ENCODE assay signal across 1 cellular context in genomic region chr2:177693658-177694334, GRCh38.
TF ChIP-seq lines count a peak whose summit lies in the region.

No MANE protein-coding gene starts in this region.

TF ChIP-seq in K562, 482 proteins besides CTCF, POLR2A, EP300 and RAD21 (continued from another document and continues in another):
- TF ChIP-seq ARID4B (CRISPR knock-in tag; IDR thresholded peaks at IDR 0.05): no peak
- TF ChIP-seq TRIM24 (IDR thresholded peaks at IDR 0.05): peak; percentile 81 to 90
- TF ChIP-seq TCF15 (CRISPR knock-in tag; IDR thresholded peaks at IDR 0.05): no peak
- no peak for TF ChIP-seq RFX7 (CRISPR knock-in tag; IDR thresholded peaks at IDR 0.05)
- no peak for TF ChIP-seq BRF2 (IDR thresholded peaks at IDR 0.05; ENCODE audit: borderline replicate concordance, insufficient read depth, insufficient read length)
- no peak for TF ChIP-seq PHF21A (IDR thresholded peaks at IDR 0.05; ENCODE audit: borderline replicate concordance, low read depth)
- no peak for TF ChIP-seq BCLAF1 (IDR thresholded peaks at IDR 0.05; ENCODE audit: borderline replicate concordance in 1 of 2, control insufficient read depth in 1 of 2, low read depth in 2 of 2, low read length in 1 of 2)
- TF ChIP-seq ZNF431 (CRISPR knock-in tag; IDR thresholded peaks at IDR 0.05): no peak
- TF ChIP-seq STAT5B (CRISPR knock-in tag; IDR thresholded peaks at IDR 0.05): no peak
- TF ChIP-seq RBM14 (IDR thresholded peaks at IDR 0.05; ENCODE audit: borderline replicate concordance, insufficient read depth, low read depth, low read length): no peak
- TF ChIP-seq ZBTB5 (IDR thresholded peaks at IDR 0.05): no peak
- no peak for TF ChIP-seq MEF2A (IDR thresholded peaks at IDR 0.05; ENCODE audit: control insufficient read depth, low read depth, low read length)
- no peak for TF ChIP-seq IRF1 (CRISPR knock-in tag; IDR thresholded peaks at IDR 0.05; ENCODE audit: borderline replicate concordance)
- peak; percentile 99 for TF ChIP-seq KDM1A (IDR thresholded peaks at IDR 0.05)
- no peak for TF ChIP-seq PHF8 (IDR thresholded peaks at IDR 0.05; ENCODE audit: borderline replicate concordance, low read length)
- no peak for TF ChIP-seq DLX4 (CRISPR knock-in tag; IDR thresholded peaks at IDR 0.05)
- TF ChIP-seq PML (IDR thresholded peaks at IDR 0.05; ENCODE audit: low read length): peak; percentile 95
- TF ChIP-seq ZNF57 (CRISPR knock-in tag; IDR thresholded peaks at IDR 0.05): no peak
- no peak for TF ChIP-seq ZBTB8A (IDR thresholded peaks at IDR 0.05; ENCODE audit: partially characterized antibody)
- no peak for TF ChIP-seq NR2F6 (CRISPR knock-in tag; IDR thresholded peaks at IDR 0.05)
- TF ChIP-seq WHSC1 (IDR thresholded peaks at IDR 0.05; ENCODE audit: low read length): no peak
- TF ChIP-seq HES1 (IDR thresholded peaks at IDR 0.05; ENCODE audit: low read depth): peak; percentile 98
- peak; percentile 42; the same call in 1 of the 2 replicates for TF ChIP-seq KHSRP (IDR thresholded peaks at IDR 0.05)
- TF ChIP-seq USF1 (CRISPR knock-in tag; IDR thresholded peaks at IDR 0.05): no peak
- TF ChIP-seq NFYB (IDR thresholded peaks at IDR 0.05; ENCODE audit: extremely low read depth, insufficient read length): no peak
- peak in 1 of 2 experiments; percentile 73; a peak in 1 of 4 replicates for TF ChIP-seq ZNF318 (IDR thresholded peaks at IDR 0.05; ENCODE audit: borderline replicate concordance in 1 of 2, low read depth in 1 of 2)
- TF ChIP-seq ZNF780A (CRISPR knock-in tag; IDR thresholded peaks at IDR 0.05): no peak
- TF ChIP-seq ZNF354B (CRISPR knock-in tag; IDR thresholded peaks at IDR 0.05): no peak
- TF ChIP-seq TAF9B (IDR thresholded peaks at IDR 0.05; ENCODE audit: partially characterized antibody): peak; percentile 23
- no peak for TF ChIP-seq ZFP30 (CRISPR knock-in tag; IDR thresholded peaks at IDR 0.05; ENCODE audit: borderline replicate concordance)
- TF ChIP-seq NCOR1 (IDR thresholded peaks at IDR 0.05): peak; percentile 90
- no peak; the same call in 1 of the 2 replicates for TF ChIP-seq GABPA (tag; conservative IDR thresholded peaks at IDR 0.05; ENCODE audit: low read depth)
- TF ChIP-seq HDAC6 (IDR thresholded peaks at IDR 0.05; ENCODE audit: low read depth, low read length): no peak
- no peak for TF ChIP-seq NRF1 (conservative IDR thresholded peaks at IDR 0.05 in 1 of 2, IDR thresholded peaks at IDR 0.05 in 1 of 2)
- no peak for TF ChIP-seq ELF4 (CRISPR knock-in tag; IDR thresholded peaks at IDR 0.05)
- TF ChIP-seq GTF2F1 (IDR thresholded peaks at IDR 0.05; ENCODE audit: low read depth, low read length): no peak
- no peak for TF ChIP-seq RHOXF2B (CRISPR knock-in tag; conservative IDR thresholded peaks at IDR 0.05)
